1 cellular context compared by ENCODE assay signal in genomic region chr2:200509608-200510433, GRCh38.
TF ChIP-seq lines count a peak whose summit lies in the region.

TSS of gene KCTD18 (minus strand) at chr2:200510068. CDS start at chr2:200507016, 3,052 bp downstream.

TF ChIP-seq in HepG2, 621 proteins besides CTCF, POLR2A, EP300 and RAD21 (continued from another document and continues in another):
- TF ChIP-seq ZNF687 (CRISPR knock-in tag; IDR thresholded peaks at IDR 0.05) (peak; percentile 94), GFI1 (CRISPR knock-in tag; IDR thresholded peaks at IDR 0.05; ENCODE audit: borderline replicate concordance) (peak; percentile 89; the same call in 1 of the 2 replicates), KDM5B (CRISPR knock-in tag; IDR thresholded peaks at IDR 0.05; ENCODE audit: borderline replicate concordance) (peak; percentile 89; the same call in 1 of the 2 replicates), ATF1 (CRISPR knock-in tag; IDR thresholded peaks at IDR 0.05) (no peak), GTF2F1 (IDR thresholded peaks at IDR 0.05; ENCODE audit: low read length) (no peak), ZNF205 (CRISPR knock-in tag; IDR thresholded peaks at IDR 0.05) (peak; percentile 88; the same call in 1 of the 2 replicates), E2F2 (CRISPR knock-in tag; IDR thresholded peaks at IDR 0.05; ENCODE audit: borderline replicate concordance) (no peak), ZBTB38 (CRISPR knock-in tag; IDR thresholded peaks at IDR 0.05) (peak; percentile 94; the same call in 1 of the 2 replicates), SNRNP70 (IDR thresholded peaks at IDR 0.05; ENCODE audit: low read depth, low read length) (no peak), RFX5 (IDR thresholded peaks at IDR 0.05; ENCODE audit: low read depth, low read length) (no peak), ZMYM4 (CRISPR knock-in tag; IDR thresholded peaks at IDR 0.05) (peak; percentile 99), GMEB1 (CRISPR knock-in tag; IDR thresholded peaks at IDR 0.05; ENCODE audit: borderline replicate concordance) (peak; percentile 94), SMAD9 (CRISPR knock-in tag; IDR thresholded peaks at IDR 0.05) (0 out of 2 replicates have a peak, but pooled peaks have one; percentile 33), ZHX2 (IDR thresholded peaks at IDR 0.05; ENCODE audit: low read depth) (peak; percentile 40; the same call in 1 of the 2 replicates), ZHX2 (CRISPR knock-in tag; IDR thresholded peaks at IDR 0.05; ENCODE audit: borderline replicate concordance) (no peak), TEAD2 (CRISPR knock-in tag; IDR thresholded peaks at IDR 0.05) (no peak), ZC3H4 (CRISPR knock-in tag; IDR thresholded peaks at IDR 0.05; ENCODE audit: borderline replicate concordance) (no peak), GLI4 (CRISPR knock-in tag; IDR thresholded peaks at IDR 0.05; ENCODE audit: borderline replicate concordance) (no peak), TBP (CRISPR knock-in tag; IDR thresholded peaks at IDR 0.05) (no peak), ZNF207 (IDR thresholded peaks at IDR 0.05; ENCODE audit: borderline replicate concordance) (no peak), ADNP (CRISPR knock-in tag; IDR thresholded peaks at IDR 0.05) (no peak), ZBTB14 (CRISPR knock-in tag; IDR thresholded peaks at IDR 0.05) (peak; percentile 64), ZNF740 (CRISPR knock-in tag; IDR thresholded peaks at IDR 0.05) (0 out of 2 replicates have a peak, but pooled peaks have one; percentile 36), DR1 (CRISPR knock-in tag; IDR thresholded peaks at IDR 0.05) (no peak; the same call in 1 of the 2 replicates), NR2F2 (IDR thresholded peaks at IDR 0.05; ENCODE audit: borderline replicate concordance, low read depth) (no peak), MED1 (CRISPR knock-in tag; IDR thresholded peaks at IDR 0.05) (peak; percentile 65), HOXA9 (CRISPR knock-in tag; IDR thresholded peaks at IDR 0.05; ENCODE audit: borderline replicate concordance) (0 out of 2 replicates have a peak, but pooled peaks have one; percentile 10), ISX (CRISPR knock-in tag; conservative IDR thresholded peaks at IDR 0.05) (no peak), ZSCAN5A (CRISPR knock-in tag; IDR thresholded peaks at IDR 0.05; ENCODE audit: borderline replicate concordance) (peak; percentile 70; the same call in 1 of the 2 replicates), ZBTB46 (CRISPR knock-in tag; IDR thresholded peaks at IDR 0.05; ENCODE audit: borderline replicate concordance) (no peak), ELF4 (CRISPR knock-in tag; IDR thresholded peaks at IDR 0.05; ENCODE audit: borderline replicate concordance) (no peak; the same call in 1 of the 2 replicates), ARNT2 (CRISPR knock-in tag; IDR thresholded peaks at IDR 0.05; ENCODE audit: low read depth) (peak; percentile 88), ATRX (CRISPR knock-in tag; IDR thresholded peaks at IDR 0.05; ENCODE audit: borderline replicate concordance) (no peak), ZNF335 (CRISPR knock-in tag; IDR thresholded peaks at IDR 0.05) (no peak), PHF20 (CRISPR knock-in tag; IDR thresholded peaks at IDR 0.05) (peak; percentile 92), HOXA5 (CRISPR knock-in tag; IDR thresholded peaks at IDR 0.05) (no peak), TBX3 (IDR thresholded peaks at IDR 0.05; ENCODE audit: borderline replicate concordance) (no peak), HOXA3 (CRISPR knock-in tag; IDR thresholded peaks at IDR 0.05) (peak; percentile 93), TRAFD1 (CRISPR knock-in tag; IDR thresholded peaks at IDR 0.05; ENCODE audit: borderline replicate concordance) (no peak), NFIB (CRISPR knock-in tag; IDR thresholded peaks at IDR 0.05; ENCODE audit: borderline replicate concordance) (no peak), ZNF468 (CRISPR knock-in tag; IDR thresholded peaks at IDR 0.05) (peak; percentile 78; the same call in 1 of the 2 replicates), GATAD1 (CRISPR knock-in tag; IDR thresholded peaks at IDR 0.05) (peak; percentile 81), ZNF296 (CRISPR knock-in tag; conservative IDR thresholded peaks at IDR 0.05) (no peak), SALL2 (CRISPR knock-in tag; IDR thresholded peaks at IDR 0.05) (peak; percentile 94; the same call in 1 of the 2 replicates), THAP11 (CRISPR knock-in tag; IDR thresholded peaks at IDR 0.05) (peak; percentile 89), ZNF672 (CRISPR knock-in tag; IDR thresholded peaks at IDR 0.05) (no peak), KDM1A (CRISPR knock-in tag; IDR thresholded peaks at IDR 0.05) (peak; percentile 23; the same call in 1 of the 2 replicates)
